Comparison of ENCODE assay signal across 8 cellular contexts in genomic region chr15:82045179-82045891, GRCh38. TPM values are rescaled to one million over a fixed set of nuclear protein-coding genes. Genes with fewer than 3 reads are reported as not detected.
A peak's percentile ranks its signal among the peaks of the same experiment; 100 is the strongest.
DNase-seq lines count a peak whose midpoint lies in the region; ATAC-seq and TF ChIP-seq lines count a peak whose summit lies in the region.

No MANE protein-coding gene starts in this region.

- ATAC-seq in HG02759 (IDR thresholded peaks at IDR 0.05; ENCODE audit: unreplicated experiment): peak; percentile 3

- H3K36me3 ChIP-seq in Peyer's patch: no peaks in the 10 kb centered on the region

- no peak for TF ChIP-seq POLR2A in Peyer's patch (IDR thresholded peaks at IDR 0.05)

- peak; percentile 69 for DNase-seq in NCI-H146 (lab: John Stamatoyannopoulos, UW)
- no peak for DNase-seq in NCI-H146 treated with DMSO at 0.1 percent for 48 hours (lab: John Stamatoyannopoulos, UW; ENCODE audit: unreplicated experiment)
- peak in 2 of 3 donors; percentile 51 to 58 for DNase-seq in Peyer's patch
- peak; percentile 63 for DNase-seq in astrocyte of the spinal cord (ENCODE audit: low read depth, low spot score)
- no peak for DNase-seq in retinal pigment epithelial cell (ENCODE audit: low read depth)
- no peak for DNase-seq in NCI-H1694 treated with DMSO at 0.1 percent for 48 hours (lab: John Stamatoyannopoulos, UW)

- TF ChIP-seq CTCF in Peyer's patch (IDR thresholded peaks at IDR 0.05): no peak
- no peak for TF ChIP-seq CTCF in astrocyte of the spinal cord (IDR thresholded peaks at IDR 0.05; ENCODE audit: low read depth, low read length)
- no peak for TF ChIP-seq CTCF in retinal pigment epithelial cell (conservative IDR thresholded peaks at IDR 0.05; ENCODE audit: low read depth, low read length)

- peak overlapping the region; percentile 77 to 90 (median 86) for H3K27ac ChIP-seq in Peyer's patch

- H3K27me3 ChIP-seq in Peyer's patch: no peaks in the 10 kb centered on the region

- in situ Hi-C loops in astrocyte of the spinal cord (cut with HindIII; ENCODE audit: low sequenced_read_pairs): no loop called here

- H3K9me3 ChIP-seq in Peyer's patch: no peaks in the 10 kb centered on the region

- H3K4me1 ChIP-seq in Peyer's patch: peaks cover 0 to 28% (median 5%) of the 10 kb centered on the region in 4 donors

- H3K4me3 ChIP-seq in Peyer's patch: peak overlapping the region; percentile 58 to 87 (median 66)
- H3K4me3 ChIP-seq in astrocyte of the spinal cord (ENCODE audit: low read depth, low read length): peak overlapping the region; percentile 90
- H3K4me3 ChIP-seq in iPS-11a (ENCODE audit: low read depth, low read length): peak overlapping the region; percentile 81
- H3K4me3 ChIP-seq in retinal pigment epithelial cell (ENCODE audit: low read length): peak overlapping the region; percentile 90

RNA-seq across cellular contexts. Expression of gene MEX3B, which starts 0.5 kb away (rescaled TPM):
- total RNA-seq in Peyer's patch: 1 to 10 TPM in 2 of 4 donors, under 1 TPM in 1, not detected in 1; 0.40 to 1.7 (median 1.1) TPM

Comparison
In these comparisons a context has a peak if more than half of its experiments do, and no peak if none do; other contexts are left out.
1. DNase-seq: peak in NCI-H146 (single experiment), Peyer's patch (2 of 3) and astrocyte of the spinal cord (single experiment); none in NCI-H146 treated with DMSO at 0.1 percent for 48 hours (single experiment), retinal pigment epithelial cell (single experiment) and NCI-H1694 treated with DMSO at 0.1 percent for 48 hours (single experiment).
2. Peak in every context shown above with its lines, with median percentiles within 50 percentile points of each other: H3K4me3 ChIP-seq.